1 cellular context compared by ENCODE assay signal in the genomic region with DNA sequence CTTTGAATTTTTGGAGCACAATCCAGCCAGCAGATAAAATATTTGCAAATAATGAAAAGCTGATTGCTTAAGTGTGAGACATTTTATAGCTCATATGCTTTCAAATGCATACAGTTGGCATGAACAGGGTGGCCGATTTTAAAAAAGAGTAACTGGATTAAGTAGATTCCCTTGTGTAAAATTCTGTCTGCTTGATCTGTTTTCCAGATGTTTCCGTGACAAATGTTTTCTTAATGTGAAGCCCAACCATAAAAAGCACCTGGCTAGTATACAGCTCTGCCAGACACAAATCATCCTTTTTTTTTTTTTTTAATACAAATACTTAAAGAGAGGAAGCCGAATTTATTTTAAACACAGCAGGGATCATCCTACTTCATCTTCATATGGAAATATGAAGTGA.
TF ChIP-seq lines count a peak whose summit lies in the region.

No MANE protein-coding gene starts in this region.

TF ChIP-seq in HEK293, 187 proteins besides CTCF, POLR2A, EP300 and RAD21:
- 0 out of 2 replicates have a peak, but pooled peaks have one; percentile 68 for TF ChIP-seq ZNF449 (tag by site-specific recombination; IDR thresholded peaks at IDR 0.05)
- TF ChIP-seq, protein P1, sequence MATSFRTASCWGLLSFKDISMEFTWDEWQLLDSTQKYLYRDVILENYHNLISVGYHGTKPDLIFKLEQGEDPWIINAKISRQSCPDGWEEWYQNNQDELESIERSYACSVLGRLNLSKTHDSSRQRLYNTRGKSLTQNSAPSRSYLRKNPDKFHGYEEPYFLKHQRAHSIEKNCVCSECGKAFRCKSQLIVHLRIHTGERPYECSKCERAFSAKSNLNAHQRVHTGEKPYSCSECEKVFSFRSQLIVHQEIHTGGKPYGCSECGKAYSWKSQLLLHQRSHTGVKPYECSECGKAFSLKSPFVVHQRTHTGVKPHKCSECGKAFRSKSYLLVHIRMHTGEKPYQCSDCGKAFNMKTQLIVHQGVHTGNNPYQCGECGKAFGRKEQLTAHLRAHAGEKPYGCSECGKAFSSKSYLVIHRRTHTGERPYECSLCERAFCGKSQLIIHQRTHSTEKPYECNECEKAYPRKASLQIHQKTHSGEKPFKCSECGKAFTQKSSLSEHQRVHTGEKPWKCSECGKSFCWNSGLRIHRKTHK (tag by site-specific recombination; IDR thresholded peaks at IDR 0.05), result no peak
TF ChIP-seq in HEK293: peak in this region for 1.
